In genomic region chr10:23505797-23506465, GRCh38 we compare ENCODE assay signal across 18 cellular contexts.
DNase-seq lines count a peak whose midpoint lies in the region; ATAC-seq and TF ChIP-seq lines count a peak whose summit lies in the region.
"Had no signal": no experiment of that assay in that cellular context is flagged by ENCODE, and none has a peak within 500 bp of the region (broad histone marks: within the 10 kb centered on the region; RNA-seq: fewer than 3 reads in every experiment).

No MANE protein-coding gene starts in this region.

- no peaks in the 10 kb centered on the region for H3F3A ChIP-seq in PC-3 (ENCODE audit: low read length, unreplicated experiment)

- H3K79me2 ChIP-seq in PC-3 (ENCODE audit: low read length), result no peaks in the 10 kb centered on the region
- H3K79me2 ChIP-seq in mesendoderm (ENCODE audit: control insufficient read depth, insufficient read depth, low read length), result no peaks in the 10 kb centered on the region

- no peak overlapping the region for H4K5ac ChIP-seq in mesendoderm (ENCODE audit: low read length)

- DNase-seq in NCI-H1092 treated with DMSO at 0.1 percent for 48 hours (lab: John Stamatoyannopoulos, UW) (peak; percentile 8), NCI-H1092 (lab: John Stamatoyannopoulos, UW) (no peak), NCI-H1436 treated with DMSO at 0.1 percent for 48 hours (lab: John Stamatoyannopoulos, UW) (peak; percentile 32), PC-3 (no peak), prostate gland (ENCODE audit: low spot score) (peak; percentile 8), HCEC 1CT (no peak), mesendoderm (no peak)
- DNase-seq: AML-193, DND-41, MV-4-11, NCI-H446 treated with DMSO at 0.1 percent for 48 hours, NCI-H82, PC-9 had no signal

- WGBS in prostate gland, result 15% methylated on average over 4 of the region's 4 CpGs
- no CpG with 5 or more reads among the region's 4 CpGs for WGBS in mesendoderm (ENCODE audit: extremely low coverage, insufficient coverage, low lambda C conversion rate)

- no peak overlapping the region for H2BK5ac ChIP-seq in mesendoderm (ENCODE audit: low read length)

- no peaks in the 10 kb centered on the region for H3K79me1 ChIP-seq in mesendoderm (ENCODE audit: low read length)

- intact Hi-C loops in PC-3 (cut with micrococcal nuclease) (no loop called here), prostate gland (cut with DNase I) (no loop called here)

- 0 out of 2 replicates have a peak overlapping the region, but pooled peaks have one; percentile 24 for H2AFZ ChIP-seq in PC-3 (ENCODE audit: low read length)
- H2AFZ ChIP-seq: PC-9 had no signal

- no peaks in the 10 kb centered on the region for H4K20me1 ChIP-seq in PC-3 (ENCODE audit: low read length)

- no peak overlapping the region for H3K18ac ChIP-seq in mesendoderm (ENCODE audit: low read length)

- no peaks in the 10 kb centered on the region for H3K9me3 ChIP-seq in PC-3 (ENCODE audit: low read length)
- H3K9me3 ChIP-seq in prostate gland, result no peaks in the 10 kb centered on the region

- H3K4me2 ChIP-seq in PC-3 (ENCODE audit: low read length) (no peak overlapping the region), mesendoderm (ENCODE audit: low read length) (no peak overlapping the region)
- H3K4me2 ChIP-seq: KMS-11, PC-9 had no signal

- no peak overlapping the region for H3K23ac ChIP-seq in mesendoderm (ENCODE audit: low read length)

- POLR2A ChIA-PET in PC-3 (lab: Charles Lee; ENCODE audit: unreplicated experiment), result no interaction called here

- H2BK15ac ChIP-seq in mesendoderm (replicated peaks; ENCODE audit: low read depth), result no peak overlapping the region

- no TSS peak for BruUV-seq in PC-3 (replicated peaks; lab: Mats Ljungman, UMichigan)

- CTCF ChIA-PET in PC-3 (lab: Charles Lee), result no interaction called here

- H3K9ac ChIP-seq in PC-3 (ENCODE audit: low read length), result no peak overlapping the region
- H3K9ac ChIP-seq in mesendoderm (ENCODE audit: low read length), result no peak overlapping the region
- H3K9ac ChIP-seq: KMS-11 had no signal

- H3K27ac ChIP-seq in PC-3 (ENCODE audit: low read length) (no peak overlapping the region), prostate gland (no peak overlapping the region), mesendoderm (ENCODE audit: low read depth, low read length) (no peak overlapping the region)
- H3K27ac ChIP-seq: 22Rv1, C4-2B, KMS-11, PC-9, RWPE1 had no signal

- H3K4me3 ChIP-seq in PC-3 (ENCODE audit: low read length) (no peak overlapping the region), prostate gland (no peak overlapping the region), mesendoderm (ENCODE audit: low read length) (no peak overlapping the region)
- H3K4me3 ChIP-seq: PC-9 had no signal

- H3K56ac ChIP-seq in mesendoderm (ENCODE audit: low read length), result no peak overlapping the region

- H3K9me2 ChIP-seq in PC-3 (replicated peaks; ENCODE audit: low read length), result no peaks in the 10 kb centered on the region

- no peak overlapping the region for H4K8ac ChIP-seq in mesendoderm (ENCODE audit: low read depth, low read length)

- no peak overlapping the region for H2AK5ac ChIP-seq in mesendoderm (ENCODE audit: low read length)

- no peaks in the 10 kb centered on the region for H3K27me3 ChIP-seq in PC-3 (ENCODE audit: low read length)
- no peaks in the 10 kb centered on the region for H3K27me3 ChIP-seq in prostate gland (replicated peaks; ENCODE audit: insufficient read depth)
- no peaks in the 10 kb centered on the region for H3K27me3 ChIP-seq in mesendoderm (ENCODE audit: insufficient read depth, low read length, poor library complexity)

- TF ChIP-seq CTCF in PC-3 (conservative IDR thresholded peaks at IDR 0.05; ENCODE audit: low read depth, low read length), result no peak
- no peak for TF ChIP-seq CTCF in prostate gland (IDR thresholded peaks at IDR 0.05)

- H3K4me1 ChIP-seq in PC-3 (ENCODE audit: insufficient read depth, low read length) (no peaks in the 10 kb centered on the region), prostate gland (replicated peaks) (no peaks in the 10 kb centered on the region), mesendoderm (ENCODE audit: control insufficient read depth, low read depth, low read length) (no peaks in the 10 kb centered on the region)

- no peak overlapping the region for H2BK120ac ChIP-seq in mesendoderm (ENCODE audit: low read depth, low read length)

- H3K36me3 ChIP-seq in PC-3 (ENCODE audit: low read depth, low read length) (no peaks in the 10 kb centered on the region), prostate gland (no peaks in the 10 kb centered on the region), mesendoderm (ENCODE audit: control insufficient read depth, insufficient read depth, low read length) (no peaks in the 10 kb centered on the region)

- no peak overlapping the region for H3K4ac ChIP-seq in mesendoderm (ENCODE audit: low read depth, low read length)

- ATAC-seq in PC-3 (no peak), HG02885 (IDR thresholded peaks at IDR 0.05; ENCODE audit: poor library complexity, unreplicated experiment) (no peak)

- no peak for TF ChIP-seq POLR2A in prostate gland (IDR thresholded peaks at IDR 0.05)

Comparison
In these comparisons a context has a peak if more than half of its experiments do, and no peak if none do; other contexts are left out.
1. DNase-seq: peak in NCI-H1092 treated with DMSO at 0.1 percent for 48 hours (single experiment), NCI-H1436 treated with DMSO at 0.1 percent for 48 hours (single experiment) and prostate gland (single experiment); none in NCI-H1092 (single experiment), PC-3 (single experiment), HCEC 1CT (single experiment) and mesendoderm (single experiment).